Comparison of ENCODE assay signal across 16 cellular contexts in genomic region chr2:172285760-172286159, GRCh38.
DNase-seq lines count a peak whose midpoint lies in the region; ATAC-seq, FAIRE-seq and TF ChIP-seq lines count a peak whose summit lies in the region.
"Had no signal": no experiment of that assay in that cellular context is flagged by ENCODE, and none has a peak within 500 bp of the region (broad histone marks: within the 10 kb centered on the region; RNA-seq: fewer than 3 reads in every experiment).

No MANE protein-coding gene starts in this region.

- H3K9me3 Mint-ChIP-seq in CD8-positive, alpha-beta T cell = no peaks in the 10 kb centered on the region
- H3K9me3 Mint-ChIP-seq in HFFc6 = no peaks in the 10 kb centered on the region
- H3K9me3 Mint-ChIP-seq: CD4-positive, CD25-positive, alpha-beta regulatory T cell had no signal

- 76% methylated on average over 9 of the region's 9 CpGs; no CpG with 5 or more reads in 1 of the 2 experiments for WGBS in H1 (ENCODE audit: extremely low coverage in 1 of 2, insufficient coverage in 1 of 2, insufficient read length in 1 of 2, insufficient replicate concordance in 2 of 2, low coverage in 1 of 2, low lambda C conversion rate in 2 of 2, missing lambda C conversion rate in 1 of 2), 2 experiments

- no peak for TF ChIP-seq CTCF in CD8-positive, alpha-beta T cell (IDR thresholded peaks at IDR 0.05)
- TF ChIP-seq CTCF in HFFc6 (IDR thresholded peaks at IDR 0.05) (no peak), H1 (IDR thresholded peaks at IDR 0.05; ENCODE audit: control extremely low read depth in 1 of 3, insufficient read depth in 1 of 3, low read depth in 1 of 3, low read length in 3 of 3) (no peak), parathyroid adenoma (IDR thresholded peaks at IDR 0.05) (no peak)

- no peak for TF ChIP-seq POLR2A in H1 (IDR thresholded peaks at IDR 0.05; ENCODE audit: control extremely low read depth in 1 of 2, low read depth in 2 of 2, low read length in 2 of 2)

- H4K20me1 ChIP-seq in H1 (replicated peaks in 1 of 2; ENCODE audit: control insufficient read depth in 1 of 2, insufficient read depth in 2 of 2, low read length in 2 of 2) = no peaks in the 10 kb centered on the region

- CTCF ChIA-PET in CD8-positive, alpha-beta T cell (lab: Charles Lee) = interaction anchor here (1.0 to 2.8 kb wide), 5 partner anchors 38 to 176 kb away, joined by 3 to 12 read pairs (median 3); no protein-coding TSS in a partner anchor
- CTCF ChIA-PET in H1 (lab: Charles Lee; ENCODE audit: partially characterized antibody) = interaction anchor here (0.7 to 2.3 kb wide), 9 partner anchors 8 to 176 kb away, joined by 3 to 12 read pairs (median 4); no protein-coding TSS in a partner anchor

- H3K36me3 Mint-ChIP-seq in CD8-positive, alpha-beta T cell = no peaks in the 10 kb centered on the region
- H3K36me3 Mint-ChIP-seq in HFFc6 (ENCODE audit: low read depth) = no peaks in the 10 kb centered on the region
- H3K36me3 Mint-ChIP-seq: CD4-positive, CD25-positive, alpha-beta regulatory T cell had no signal

- peak overlapping the region; percentile 4 for H4K91ac ChIP-seq in H1 (replicated peaks; ENCODE audit: insufficient read length, low read length)

- H3K18ac ChIP-seq in H1 (ENCODE audit: extremely low read depth, low read length) = peak overlapping the region; percentile 84; the same call in 1 of the 2 replicates

- H3K36me3 ChIP-seq in CD8-positive, alpha-beta T cell (ENCODE audit: insufficient read depth, low read length) = no peaks in the 10 kb centered on the region
- H3K36me3 ChIP-seq in H1 (ENCODE audit: control insufficient read depth in 2 of 4, insufficient read depth in 4 of 4, low read length in 3 of 4) = no peaks in the 10 kb centered on the region
- H3K36me3 ChIP-seq in parathyroid adenoma (ENCODE audit: control insufficient read depth, insufficient read depth, low read length) = no peaks in the 10 kb centered on the region
- H3K36me3 ChIP-seq: ascending aorta, tibial artery had no signal

- no peak for FAIRE-seq in H1 (lab: Jason Lieb, UNC)
- FAIRE-seq: GM12878 had no signal

- no peak for TF ChIP-seq EP300 in H1 (IDR thresholded peaks at IDR 0.05; ENCODE audit: borderline replicate concordance in 1 of 2, low read depth in 2 of 2, low read length in 2 of 2)

- H3K27me3 Mint-ChIP-seq in CD8-positive, alpha-beta T cell (ENCODE audit: low read depth) = no peaks in the 10 kb centered on the region
- no peaks in the 10 kb centered on the region; the same call in 1 of the 2 replicates for H3K27me3 Mint-ChIP-seq in HFFc6 (ENCODE audit: insufficient read depth)

- H2AFZ ChIP-seq in H1 (ENCODE audit: low read length) = peak overlapping the region; percentile 55; the same call in 1 of the 2 replicates
- H2AFZ ChIP-seq in parathyroid adenoma = peak overlapping the region; percentile 94

- no peak for DNase-seq in CD8-positive, alpha-beta T cell
- DNase-seq in HFFc6 (no peak), H1 (ENCODE audit: low read depth in 1 of 2, low spot score in 2 of 2) (no peak), NCI-H1048 (lab: John Stamatoyannopoulos, UW) (no peak)
- DNase-seq in activated effector memory CD4-positive, alpha-beta T cell treated with Interleukin-2 at 50 U/mL for 16 hours = no peak
- DNase-seq: activated CD4-positive, alpha-beta T cell treated with anti-CD3 and anti-CD28 coated beads, Interleukin-2, amount 10 ng/mL, durations not matched to agents 24 days and 14 days; effector CD4-positive, alpha-beta T cell; NCI-H187 treated with DMSO at 0.1 percent for 48 hours; posterior cingulate gyrus; stimulated activated CD4-positive, alpha-beta T cell treated with anti-CD3 and anti-CD28 coated beads, Interleukin-2, amount 100 ng/mL, for 24 hours; tibial artery had no signal

- H3K4me1 ChIP-seq in CD8-positive, alpha-beta T cell (ENCODE audit: insufficient read depth, low read length) = peaks cover 28% of the 10 kb centered on the region
- peaks cover 6 to 12% (median 9%) of the 10 kb centered on the region in 4 experiments for H3K4me1 ChIP-seq in H1 (replicated peaks in 1 of 4; ENCODE audit: control insufficient read depth in 3 of 4, insufficient read depth in 4 of 4, low read length in 3 of 4)
- H3K4me1 ChIP-seq in parathyroid adenoma = peaks cover 4% of the 10 kb centered on the region

- H3K4me3 ChIP-seq in CD8-positive, alpha-beta T cell (ENCODE audit: low read depth, low read length) = no peak overlapping the region
- H3K4me3 ChIP-seq in H1 (ENCODE audit: extremely low read depth in 1 of 4, insufficient read depth in 2 of 4, low read depth in 3 of 4, low read length in 4 of 4) (no peak overlapping the region), parathyroid adenoma (ENCODE audit: low read depth, low read length) (no peak overlapping the region)
- H3K4me3 ChIP-seq: ascending aorta, GM12878, tibial artery had no signal

- H3K4me2 ChIP-seq in H1 (ENCODE audit: insufficient read depth in 1 of 2, low read depth in 2 of 2, low read length in 2 of 2) (0 out of 4 replicates have a peak overlapping the region, but pooled peaks of 1 of the 2 experiments have one; percentile 11), parathyroid adenoma (ENCODE audit: low read length) (no peak overlapping the region)

- H2AK5ac ChIP-seq in H1 (ENCODE audit: low read depth, low read length) = no peak overlapping the region

- H3K56ac ChIP-seq in H1 (replicated peaks; ENCODE audit: insufficient read length, low read depth, low read length) = no peak overlapping the region

- H3K79me2 ChIP-seq in H1 (ENCODE audit: control insufficient read depth in 1 of 2, insufficient read depth in 2 of 2, low read length in 2 of 2) = no peaks in the 10 kb centered on the region
- no peaks in the 10 kb centered on the region for H3K79me2 ChIP-seq in parathyroid adenoma

- H3K14ac ChIP-seq in H1 (ENCODE audit: insufficient read length) = no peak overlapping the region

- peak overlapping the region; percentile 9 for H3K27ac Mint-ChIP-seq in CD8-positive, alpha-beta T cell
- peak overlapping the region; percentile 94 for H3K27ac Mint-ChIP-seq in HFFc6
- H3K27ac Mint-ChIP-seq: activated CD4-positive, alpha-beta T cell treated with anti-CD3 and anti-CD28 coated beads, Interleukin-2, amount 10 ng/mL, durations not matched to agents 24 days and 14 days had no signal

- H3K4me3 Mint-ChIP-seq in CD8-positive, alpha-beta T cell = peak overlapping the region; percentile 22
- no peak overlapping the region; the same call in 1 of the 2 replicates for H3K4me3 Mint-ChIP-seq in HFFc6
- H3K4me3 Mint-ChIP-seq: activated CD4-positive, alpha-beta T cell treated with anti-CD3 and anti-CD28 coated beads, Interleukin-2, amount 10 ng/mL, durations not matched to agents 24 days and 14 days had no signal

- intact Hi-C loops in CD8-positive, alpha-beta T cell (cut with DNase I, micrococcal nuclease) = no loop called here

- no peaks in the 10 kb centered on the region for H3K79me1 ChIP-seq in H1 (ENCODE audit: low read depth, low read length)

- H2BK15ac ChIP-seq in H1 (ENCODE audit: low read length) = peak overlapping the region; percentile 85; the same call in 1 of the 2 replicates

- no peak overlapping the region; a peak in 1 of 7 replicates for H3K9ac ChIP-seq in H1 (replicated peaks in 1 of 4; ENCODE audit: extremely low read depth in 1 of 4, low read depth in 3 of 4, low read length in 3 of 4)
- H3K9ac ChIP-seq in parathyroid adenoma = no peak overlapping the region

- no peaks in the 10 kb centered on the region for H3K23me2 ChIP-seq in H1 (ENCODE audit: low read depth, low read length)

- H2BK120ac ChIP-seq in H1 (replicated peaks; ENCODE audit: low read depth, low read length) = peak overlapping the region; percentile 3

- POLR2A ChIA-PET in CD8-positive, alpha-beta T cell (lab: Charles Lee) = no interaction called here
- POLR2A ChIA-PET in H1 (lab: Charles Lee; ENCODE audit: partially characterized antibody) = interaction anchor here (1.1 to 1.4 kb wide), 2 partner anchors 95 to 271 kb away, joined by 3 read pairs; no protein-coding TSS in a partner anchor

- ATAC-seq in CD8-positive, alpha-beta T cell = no peak
- no peak for ATAC-seq in HG03457 (IDR thresholded peaks at IDR 0.05; ENCODE audit: unreplicated experiment)
- ATAC-seq: GM12878 had no signal

- no peak overlapping the region for H3K23ac ChIP-seq in H1 (ENCODE audit: insufficient read length)

- TF ChIP-seq RAD21 in H1 (IDR thresholded peaks at IDR 0.05 in 1 of 2, conservative IDR thresholded peaks at IDR 0.05 in 1 of 2; ENCODE audit: low read depth in 2 of 2, low read length in 2 of 2) = no peak

- no peak overlapping the region for H3K27ac ChIP-seq in CD8-positive, alpha-beta T cell (ENCODE audit: low read depth, low read length)
- no peak overlapping the region for H3K27ac ChIP-seq in H1 (ENCODE audit: low read depth, low read length)
- peak overlapping the region; percentile 40 for H3K27ac ChIP-seq in parathyroid adenoma
- H3K27ac ChIP-seq: tibial artery had no signal

- H2BK5ac ChIP-seq in H1 (ENCODE audit: low read depth, low read length) = no peak overlapping the region

- no peak overlapping the region for H3K4ac ChIP-seq in H1 (replicated peaks; ENCODE audit: insufficient read length, low read depth, low read length)

- H3K9me3 ChIP-seq in CD8-positive, alpha-beta T cell (ENCODE audit: low read length) = no peaks in the 10 kb centered on the region
- H3K9me3 ChIP-seq in H1 (ENCODE audit: insufficient read depth in 2 of 2, low read depth in 1 of 2, low read length in 1 of 2) = no peaks in the 10 kb centered on the region
- no peaks in the 10 kb centered on the region for H3K9me3 ChIP-seq in parathyroid adenoma (ENCODE audit: control insufficient read depth, low read length)
- H3K9me3 ChIP-seq: ascending aorta, tibial artery had no signal

- H3K4me1 Mint-ChIP-seq in CD8-positive, alpha-beta T cell (ENCODE audit: low read depth) = peaks cover 40% of the 10 kb centered on the region
- H3K4me1 Mint-ChIP-seq in HFFc6 (ENCODE audit: low read depth) = peaks cover 73% of the 10 kb centered on the region

- H4K8ac ChIP-seq in H1 (ENCODE audit: extremely low read depth, insufficient read depth, low read length) = no peak overlapping the region

- no peak overlapping the region for H4K5ac ChIP-seq in H1 (ENCODE audit: insufficient read length, low read depth, low read length)

- H3K27me3 ChIP-seq in CD8-positive, alpha-beta T cell (ENCODE audit: insufficient read depth, low read length) = no peaks in the 10 kb centered on the region
- H3K27me3 ChIP-seq in H1 (replicated peaks in 1 of 4; ENCODE audit: control insufficient read depth in 3 of 4, extremely low read depth in 1 of 4, insufficient read depth in 3 of 4, low read length in 3 of 4) (no peaks in the 10 kb centered on the region), parathyroid adenoma (ENCODE audit: control insufficient read depth, insufficient read depth, low read length) (no peaks in the 10 kb centered on the region)
- H3K27me3 ChIP-seq: ascending aorta, tibial artery had no signal

- peak overlapping the region; percentile 64; the same call in 1 of the 2 replicates for H2BK20ac ChIP-seq in H1 (ENCODE audit: low read length)

- peak overlapping the region; percentile 69 for H2BK12ac ChIP-seq in H1 (ENCODE audit: low read depth, low read length)

TF ChIP-seq in H1, 55 proteins besides CTCF, POLR2A, EP300 and RAD21 (continues in another document):
- TF ChIP-seq RNF2 (IDR thresholded peaks at IDR 0.05; ENCODE audit: borderline replicate concordance, low read depth, low read length, missing control alignments, poor library complexity, severe bottlenecking) (no peak), EZH2 (IDR thresholded peaks at IDR 0.05; ENCODE audit: low read depth, low read length, severe bottlenecking) (no peak), BCL11A (IDR thresholded peaks at IDR 0.05; ENCODE audit: low read depth in 2 of 2, low read length in 2 of 2) (no peak)
